In the genomic region with DNA sequence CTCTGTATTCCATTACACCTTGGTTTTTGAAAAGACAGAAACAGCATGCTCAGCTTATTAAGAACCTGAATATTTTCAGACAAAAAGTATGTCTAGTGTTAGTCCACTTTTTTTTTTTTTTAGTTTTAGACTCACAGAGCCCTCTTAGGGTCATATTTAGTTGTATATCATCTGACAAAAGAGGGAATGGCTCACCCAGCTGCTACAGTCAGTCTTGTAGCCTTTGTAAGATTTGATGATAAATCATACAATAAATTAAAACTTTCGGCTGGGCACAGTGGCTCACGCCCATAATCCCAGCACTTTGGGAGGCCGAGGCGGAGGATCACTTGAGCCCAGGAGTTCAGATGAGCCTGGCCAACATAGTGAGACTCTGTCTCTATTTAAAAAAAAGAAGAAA, we compare ENCODE assay signal across 1 cellular context.
TF ChIP-seq lines count a peak whose summit lies in the region.

No MANE protein-coding gene starts in this region.

TF ChIP-seq in GM12878, 131 proteins besides CTCF, POLR2A, EP300 and RAD21:
- no peak for TF ChIP-seq ZSCAN29 (IDR thresholded peaks at IDR 0.05)
- TF ChIP-seq, protein P1, sequence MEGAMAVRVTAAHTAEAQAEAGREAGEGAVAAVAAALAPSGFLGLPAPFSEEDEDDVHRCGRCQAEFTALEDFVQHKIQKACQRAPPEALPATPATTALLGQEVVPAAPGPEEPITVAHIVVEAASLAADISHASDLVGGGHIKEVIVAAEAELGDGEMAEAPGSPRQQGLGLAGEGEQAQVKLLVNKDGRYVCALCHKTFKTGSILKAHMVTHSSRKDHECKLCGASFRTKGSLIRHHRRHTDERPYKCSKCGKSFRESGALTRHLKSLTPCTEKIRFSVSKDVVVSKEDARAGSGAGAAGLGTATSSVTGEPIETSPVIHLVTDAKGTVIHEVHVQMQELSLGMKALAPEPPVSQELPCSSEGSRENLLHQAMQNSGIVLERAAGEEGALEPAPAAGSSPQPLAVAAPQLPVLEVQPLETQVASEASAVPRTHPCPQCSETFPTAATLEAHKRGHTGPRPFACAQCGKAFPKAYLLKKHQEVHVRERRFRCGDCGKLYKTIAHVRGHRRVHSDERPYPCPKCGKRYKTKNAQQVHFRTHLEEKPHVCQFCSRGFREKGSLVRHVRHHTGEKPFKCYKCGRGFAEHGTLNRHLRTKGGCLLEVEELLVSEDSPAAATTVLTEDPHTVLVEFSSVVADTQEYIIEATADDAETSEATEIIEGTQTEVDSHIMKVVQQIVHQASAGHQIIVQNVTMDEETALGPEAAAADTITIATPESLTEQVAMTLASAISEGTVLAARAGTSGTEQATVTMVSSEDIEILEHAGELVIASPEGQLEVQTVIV (IDR thresholded peaks at IDR 0.05; ENCODE audit: borderline replicate concordance, partially characterized antibody): no peak
- no peak for TF ChIP-seq NFYA (IDR thresholded peaks at IDR 0.05; ENCODE audit: borderline replicate concordance, low read depth, low read length)
- TF ChIP-seq, protein P2, sequence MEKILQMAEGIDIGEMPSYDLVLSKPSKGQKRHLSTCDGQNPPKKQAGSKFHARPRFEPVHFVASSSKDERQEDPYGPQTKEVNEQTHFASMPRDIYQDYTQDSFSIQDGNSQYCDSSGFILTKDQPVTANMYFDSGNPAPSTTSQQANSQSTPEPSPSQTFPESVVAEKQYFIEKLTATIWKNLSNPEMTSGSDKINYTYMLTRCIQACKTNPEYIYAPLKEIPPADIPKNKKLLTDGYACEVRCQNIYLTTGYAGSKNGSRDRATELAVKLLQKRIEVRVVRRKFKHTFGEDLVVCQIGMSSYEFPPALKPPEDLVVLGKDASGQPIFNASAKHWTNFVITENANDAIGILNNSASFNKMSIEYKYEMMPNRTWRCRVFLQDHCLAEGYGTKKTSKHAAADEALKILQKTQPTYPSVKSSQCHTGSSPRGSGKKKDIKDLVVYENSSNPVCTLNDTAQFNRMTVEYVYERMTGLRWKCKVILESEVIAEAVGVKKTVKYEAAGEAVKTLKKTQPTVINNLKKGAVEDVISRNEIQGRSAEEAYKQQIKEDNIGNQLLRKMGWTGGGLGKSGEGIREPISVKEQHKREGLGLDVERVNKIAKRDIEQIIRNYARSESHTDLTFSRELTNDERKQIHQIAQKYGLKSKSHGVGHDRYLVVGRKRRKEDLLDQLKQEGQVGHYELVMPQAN (conservative IDR thresholded peaks at IDR 0.05): no peak
- no peak for TF ChIP-seq CBX3 (IDR thresholded peaks at IDR 0.05; ENCODE audit: borderline replicate concordance, low read depth)
- TF ChIP-seq, protein P3, sequence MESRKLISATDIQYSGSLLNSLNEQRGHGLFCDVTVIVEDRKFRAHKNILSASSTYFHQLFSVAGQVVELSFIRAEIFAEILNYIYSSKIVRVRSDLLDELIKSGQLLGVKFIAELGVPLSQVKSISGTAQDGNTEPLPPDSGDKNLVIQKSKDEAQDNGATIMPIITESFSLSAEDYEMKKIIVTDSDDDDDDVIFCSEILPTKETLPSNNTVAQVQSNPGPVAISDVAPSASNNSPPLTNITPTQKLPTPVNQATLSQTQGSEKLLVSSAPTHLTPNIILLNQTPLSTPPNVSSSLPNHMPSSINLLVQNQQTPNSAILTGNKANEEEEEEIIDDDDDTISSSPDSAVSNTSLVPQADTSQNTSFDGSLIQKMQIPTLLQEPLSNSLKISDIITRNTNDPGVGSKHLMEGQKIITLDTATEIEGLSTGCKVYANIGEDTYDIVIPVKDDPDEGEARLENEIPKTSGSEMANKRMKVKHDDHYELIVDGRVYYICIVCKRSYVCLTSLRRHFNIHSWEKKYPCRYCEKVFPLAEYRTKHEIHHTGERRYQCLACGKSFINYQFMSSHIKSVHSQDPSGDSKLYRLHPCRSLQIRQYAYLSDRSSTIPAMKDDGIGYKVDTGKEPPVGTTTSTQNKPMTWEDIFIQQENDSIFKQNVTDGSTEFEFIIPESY (IDR thresholded peaks at IDR 0.05): no peak
- TF ChIP-seq, protein P4, sequence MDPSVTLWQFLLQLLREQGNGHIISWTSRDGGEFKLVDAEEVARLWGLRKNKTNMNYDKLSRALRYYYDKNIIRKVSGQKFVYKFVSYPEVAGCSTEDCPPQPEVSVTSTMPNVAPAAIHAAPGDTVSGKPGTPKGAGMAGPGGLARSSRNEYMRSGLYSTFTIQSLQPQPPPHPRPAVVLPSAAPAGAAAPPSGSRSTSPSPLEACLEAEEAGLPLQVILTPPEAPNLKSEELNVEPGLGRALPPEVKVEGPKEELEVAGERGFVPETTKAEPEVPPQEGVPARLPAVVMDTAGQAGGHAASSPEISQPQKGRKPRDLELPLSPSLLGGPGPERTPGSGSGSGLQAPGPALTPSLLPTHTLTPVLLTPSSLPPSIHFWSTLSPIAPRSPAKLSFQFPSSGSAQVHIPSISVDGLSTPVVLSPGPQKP (IDR thresholded peaks at IDR 0.05; ENCODE audit: low read depth, low read length): no peak
- TF ChIP-seq, protein P5, sequence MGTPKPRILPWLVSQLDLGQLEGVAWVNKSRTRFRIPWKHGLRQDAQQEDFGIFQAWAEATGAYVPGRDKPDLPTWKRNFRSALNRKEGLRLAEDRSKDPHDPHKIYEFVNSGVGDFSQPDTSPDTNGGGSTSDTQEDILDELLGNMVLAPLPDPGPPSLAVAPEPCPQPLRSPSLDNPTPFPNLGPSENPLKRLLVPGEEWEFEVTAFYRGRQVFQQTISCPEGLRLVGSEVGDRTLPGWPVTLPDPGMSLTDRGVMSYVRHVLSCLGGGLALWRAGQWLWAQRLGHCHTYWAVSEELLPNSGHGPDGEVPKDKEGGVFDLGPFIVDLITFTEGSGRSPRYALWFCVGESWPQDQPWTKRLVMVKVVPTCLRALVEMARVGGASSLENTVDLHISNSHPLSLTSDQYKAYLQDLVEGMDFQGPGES (IDR thresholded peaks at IDR 0.05): no peak
- TF ChIP-seq NFIC (IDR thresholded peaks at IDR 0.05; ENCODE audit: low read depth, low read length): no peak
- TF ChIP-seq MXI1 (IDR thresholded peaks at IDR 0.05; ENCODE audit: low read depth, low read length): no peak
- no peak for TF ChIP-seq CREB1 (IDR thresholded peaks at IDR 0.05; ENCODE audit: low read depth)
- TF ChIP-seq BCL11A (IDR thresholded peaks at IDR 0.05; ENCODE audit: low read depth, low read length): no peak
- no peak for TF ChIP-seq KDM1A (IDR thresholded peaks at IDR 0.05; ENCODE audit: borderline replicate concordance)
- TF ChIP-seq TCF3 (IDR thresholded peaks at IDR 0.05; ENCODE audit: borderline replicate concordance, insufficient read depth, low read depth, low read length): no peak
- TF ChIP-seq ATF7 (IDR thresholded peaks at IDR 0.05; ENCODE audit: low read depth): no peak
- TF ChIP-seq MTA2 (IDR thresholded peaks at IDR 0.05; ENCODE audit: low read depth): no peak
